In the genomic region with DNA sequence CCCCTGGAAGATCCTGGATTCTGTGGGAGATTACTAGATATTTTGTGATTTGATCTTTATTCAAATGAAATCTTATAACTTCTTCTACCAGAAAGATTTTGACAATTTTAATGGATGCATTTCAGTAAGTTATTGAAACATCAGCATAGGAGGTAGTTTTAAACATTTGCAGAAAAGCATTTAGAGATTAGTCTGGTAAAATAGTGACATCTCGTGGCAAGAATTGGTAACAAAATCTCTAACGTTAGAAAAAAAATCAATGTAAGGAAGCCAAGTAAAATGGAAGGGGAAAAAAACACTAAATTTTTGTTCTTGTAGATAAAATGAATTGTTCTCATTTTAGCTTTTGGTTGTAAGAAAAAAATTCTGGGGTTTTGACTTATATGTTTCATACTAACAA, we compare ENCODE assay signal across 8 cellular contexts.
DNase-seq lines count a peak whose midpoint lies in the region; ATAC-seq and TF ChIP-seq lines count a peak whose summit lies in the region.

No MANE protein-coding gene starts in this region.

- H3K9me3 Mint-ChIP-seq in brain (peaks cover 0 to 3% (median 0%) of the 10 kb centered on the region in 5 experiments), nephron progenitor cell (no peaks in the 10 kb centered on the region)
- H3K9me3 Mint-ChIP-seq in activated T-helper 1 cell treated with anti-CD3 and anti-CD28 coated beads, Interleukin-12 subunit alpha, Interleukin-12 subunit beta, Interleukin-2, Interleukin-4 antibody, amounts not matched to agents 30 ng/mL and 10 ng/mL and 1 ng/mL, durations not matched to agents 14 hours and 24 hours and 36 hours = no peaks in the 10 kb centered on the region
- H3K9me3 Mint-ChIP-seq in activated naive CD4-positive, alpha-beta T cell treated with anti-CD3 and anti-CD28 coated beads for 36 hours = no peaks in the 10 kb centered on the region

- H3K36me3 Mint-ChIP-seq in brain (no peaks in the 10 kb centered on the region), nephron progenitor cell (ENCODE audit: low read depth) (no peaks in the 10 kb centered on the region)
- no peaks in the 10 kb centered on the region for H3K36me3 Mint-ChIP-seq in activated T-helper 1 cell treated with anti-CD3 and anti-CD28 coated beads, Interleukin-12 subunit alpha, Interleukin-12 subunit beta, Interleukin-2, Interleukin-4 antibody, amounts not matched to agents 30 ng/mL and 10 ng/mL and 1 ng/mL, durations not matched to agents 14 hours and 24 hours and 36 hours (ENCODE audit: low read depth)
- no peaks in the 10 kb centered on the region for H3K36me3 Mint-ChIP-seq in activated naive CD4-positive, alpha-beta T cell treated with anti-CD3 and anti-CD28 coated beads for 36 hours (ENCODE audit: low read depth)

- peaks cover 14% of the 10 kb centered on the region for H3K4me1 Mint-ChIP-seq in brain
- H3K4me1 Mint-ChIP-seq in nephron progenitor cell = peaks cover 16% of the 10 kb centered on the region
- H3K4me1 Mint-ChIP-seq in activated T-helper 1 cell treated with anti-CD3 and anti-CD28 coated beads, Interleukin-12 subunit alpha, Interleukin-12 subunit beta, Interleukin-2, Interleukin-4 antibody, amounts not matched to agents 30 ng/mL and 10 ng/mL and 1 ng/mL, durations not matched to agents 14 hours and 24 hours and 36 hours (ENCODE audit: low read depth) = no peaks in the 10 kb centered on the region
- no peaks in the 10 kb centered on the region for H3K4me1 Mint-ChIP-seq in activated naive CD4-positive, alpha-beta T cell treated with anti-CD3 and anti-CD28 coated beads for 36 hours (ENCODE audit: low read depth)

- TF ChIP-seq CTCF in brain (conservative IDR thresholded peaks at IDR 0.05) = peak; percentile 74 to 75
- TF ChIP-seq CTCF in nephron progenitor cell (IDR thresholded peaks at IDR 0.05) = peak; percentile 69

- H3K27me3 Mint-ChIP-seq in brain = no peaks in the 10 kb centered on the region
- no peaks in the 10 kb centered on the region for H3K27me3 Mint-ChIP-seq in nephron progenitor cell (ENCODE audit: low read depth, poor library complexity)
- peaks cover 3% of the 10 kb centered on the region for H3K27me3 Mint-ChIP-seq in activated T-helper 1 cell treated with anti-CD3 and anti-CD28 coated beads, Interleukin-12 subunit alpha, Interleukin-12 subunit beta, Interleukin-2, Interleukin-4 antibody, amounts not matched to agents 30 ng/mL and 10 ng/mL and 1 ng/mL, durations not matched to agents 14 hours and 24 hours and 36 hours (ENCODE audit: insufficient read depth)
- no peaks in the 10 kb centered on the region for H3K27me3 Mint-ChIP-seq in activated naive CD4-positive, alpha-beta T cell treated with anti-CD3 and anti-CD28 coated beads for 36 hours (ENCODE audit: low read depth)

- no peak overlapping the region for H3K27ac Mint-ChIP-seq in brain
- H3K27ac Mint-ChIP-seq in nephron progenitor cell = no peak overlapping the region
- no peak overlapping the region for H3K27ac Mint-ChIP-seq in activated T-helper 1 cell treated with anti-CD3 and anti-CD28 coated beads, Interleukin-12 subunit alpha, Interleukin-12 subunit beta, Interleukin-2, Interleukin-4 antibody, amounts not matched to agents 30 ng/mL and 10 ng/mL and 1 ng/mL, durations not matched to agents 14 hours and 24 hours and 36 hours
- no peak overlapping the region for H3K27ac Mint-ChIP-seq in activated naive CD4-positive, alpha-beta T cell treated with anti-CD3 and anti-CD28 coated beads for 36 hours

- no peak for ATAC-seq in HG03196 (IDR thresholded peaks at IDR 0.05; ENCODE audit: unreplicated experiment)

- H3K4me3 Mint-ChIP-seq in brain (no peak overlapping the region), nephron progenitor cell (peak overlapping the region; percentile 22)
- H3K4me3 Mint-ChIP-seq in activated T-helper 1 cell treated with anti-CD3 and anti-CD28 coated beads, Interleukin-12 subunit alpha, Interleukin-12 subunit beta, Interleukin-2, Interleukin-4 antibody, amounts not matched to agents 30 ng/mL and 10 ng/mL and 1 ng/mL, durations not matched to agents 14 hours and 24 hours and 36 hours = no peak overlapping the region
- no peak overlapping the region for H3K4me3 Mint-ChIP-seq in activated naive CD4-positive, alpha-beta T cell treated with anti-CD3 and anti-CD28 coated beads for 36 hours

- intact Hi-C loops in activated T-helper 1 cell treated with anti-CD3 and anti-CD28 coated beads, Interleukin-12 subunit alpha, Interleukin-12 subunit beta, Interleukin-2, Interleukin-4 antibody, amounts not matched to agents 30 ng/mL and 10 ng/mL and 1 ng/mL, durations not matched to agents 14 hours and 24 hours and 36 hours (cut with micrococcal nuclease) = loop anchor here (5.0 to 10.0 kb wide), 2 partner anchors 230 to 362 kb away; no protein-coding TSS in a partner anchor
- intact Hi-C loops in activated naive CD4-positive, alpha-beta T cell treated with anti-CD3 and anti-CD28 coated beads for 36 hours (cut with micrococcal nuclease) = loop anchor here (2.0 kb wide), 2 partner anchors 228 to 362 kb away; no protein-coding TSS in a partner anchor

- DNase-seq in GM04504 (ENCODE audit: low read depth) (peak; percentile 10), NCI-H1105 (lab: John Stamatoyannopoulos, UW) (peak; percentile 5), nephron progenitor cell (no peak)
- DNase-seq in activated T-helper 1 cell treated with anti-CD3 and anti-CD28 coated beads, Interleukin-12 subunit alpha, Interleukin-12 subunit beta, Interleukin-2, Interleukin-4 antibody, amounts not matched to agents 30 ng/mL and 10 ng/mL and 1 ng/mL, durations not matched to agents 14 hours and 24 hours and 36 hours (ENCODE audit: low spot score) = no peak
- no peak for DNase-seq in activated naive CD4-positive, alpha-beta T cell treated with anti-CD3 and anti-CD28 coated beads for 36 hours
- no peak for DNase-seq in stimulated activated CD8-positive, alpha-beta memory T cell treated with anti-CD3 and anti-CD28 coated beads, Interleukin-4, amount 100 ng/mL, for 48 hours

- CTCF ChIA-PET in activated naive CD4-positive, alpha-beta T cell treated with anti-CD3 and anti-CD28 coated beads for 36 hours (lab: Charles Lee) = interaction anchor here (0.6 to 0.9 kb wide), 4 partner anchors 224 to 743 kb away, joined by 3 to 4 read pairs (median 3); no protein-coding TSS in a partner anchor

Comparison
In these comparisons a context has a peak if more than half of its experiments do, and no peak if none do; other contexts are left out.
1. DNase-seq: peak in GM04504 (single experiment) and NCI-H1105 (single experiment); none in nephron progenitor cell (single experiment), activated T-helper 1 cell treated with anti-CD3 and anti-CD28 coated beads, Interleukin-12 subunit alpha, Interleukin-12 subunit beta, Interleukin-2, Interleukin-4 antibody, amounts not matched to agents 30 ng/mL and 10 ng/mL and 1 ng/mL, durations not matched to agents 14 hours and 24 hours and 36 hours (single experiment), activated naive CD4-positive, alpha-beta T cell treated with anti-CD3 and anti-CD28 coated beads for 36 hours (single experiment) and stimulated activated CD8-positive, alpha-beta memory T cell treated with anti-CD3 and anti-CD28 coated beads, Interleukin-4, amount 100 ng/mL, for 48 hours (single experiment).